Comparison of ENCODE assay signal across 13 cellular contexts in genomic region chr14:101916816-101917412, GRCh38. TPM values are rescaled to one million over a fixed set of nuclear protein-coding genes. Genes with fewer than 3 reads are reported as not detected.
DNase-seq lines count a peak whose midpoint lies in the region; ATAC-seq, FAIRE-seq and TF ChIP-seq lines count a peak whose summit lies in the region.
"Had no signal": no experiment of that assay in that cellular context is flagged by ENCODE, and none has a peak within 500 bp of the region (broad histone marks: within the 10 kb centered on the region; RNA-seq: fewer than 3 reads in every experiment).

No MANE protein-coding gene starts in this region.

- in situ Hi-C loops in K562 (cut with MboI): no loop called here

- H3K9me3 ChIP-seq in K562 (replicated peaks; ENCODE audit: control insufficient read depth, insufficient read depth, low read depth, low read length) (no peaks in the 10 kb centered on the region), ovary (no peaks in the 10 kb centered on the region)
- H3K9me3 ChIP-seq: tibial nerve had no signal

- whole genome bisulfite sequencing in K562 (ENCODE audit: insufficient coverage, low coverage, missing lambda C conversion rate): 86% methylated on average over 10 of the region's 18 CpGs
- WGBS in ovary, 3 donors: 70 to 74% (median 73%) methylated on average over 18 of the region's 18 CpGs

- H3K79me2 ChIP-seq in K562 (ENCODE audit: control insufficient read depth, insufficient read depth, low read length): no peaks in the 10 kb centered on the region

- no peaks in the 10 kb centered on the region for H3K27me3 ChIP-seq in K562 (ENCODE audit: control insufficient read depth in 2 of 2, insufficient read depth in 2 of 2, low read length in 2 of 2)
- H3K27me3 ChIP-seq in ovary: no peaks in the 10 kb centered on the region
- H3K27me3 ChIP-seq: cardiac muscle cell, tibial nerve had no signal

- TF ChIP-seq POLR2A in K562 (conservative IDR thresholded peaks at IDR 0.05) (no peak), ovary (IDR thresholded peaks at IDR 0.05) (no peak)

- no peak overlapping the region for H3K4me2 ChIP-seq in K562 (ENCODE audit: insufficient read depth, low read length)

- BruUV-seq in K562 (replicated peaks; lab: Mats Ljungman, UMichigan): no TSS peak

- no peak for TF ChIP-seq RAD21 in K562 (CRISPR knock-in tag; conservative IDR thresholded peaks at IDR 0.05 in 1 of 2, IDR thresholded peaks at IDR 0.05 in 1 of 2)

- POLR2A ChIA-PET in activated CD4-positive, alpha-beta T cell treated with anti-CD3 and anti-CD28 coated beads, Interleukin-2, amount 10 ng/mL, durations not matched to agents 7 days and 5 days (lab: Charles Lee): no interaction called here
- POLR2A ChIA-PET in activated CD4-positive, alpha-beta T cell treated with anti-CD3 and anti-CD28 coated beads for 36 hours (lab: Charles Lee): no interaction called here
- POLR2A ChIA-PET in K562 (lab: Yijun Ruan, JAX): interaction anchor here (1.8 kb wide), 1 partner anchor 10 kb away, joined by 10 read pairs; no protein-coding TSS in a partner anchor

- peaks cover 51% of the 10 kb centered on the region for H3K36me3 Mint-ChIP-seq in activated CD4-positive, alpha-beta T cell treated with anti-CD3 and anti-CD28 coated beads, Interleukin-2, amount 10 ng/mL, durations not matched to agents 7 days and 5 days (ENCODE audit: low read depth)
- peaks cover 15% of the 10 kb centered on the region for H3K36me3 Mint-ChIP-seq in activated CD4-positive, alpha-beta T cell treated with anti-CD3 and anti-CD28 coated beads for 36 hours (ENCODE audit: low read depth)
- H3K36me3 Mint-ChIP-seq in stimulated activated naive B cell treated with anti-CD40 and anti-IgM and Interleukin-4, amounts not matched to agents 10 μg/mL and 1 μg/mL and 100 μg/mL, for 72 hours: peaks cover 35 to 56% of the 10 kb centered on the region in 2 donors

- no peak overlapping the region for H3K27ac ChIP-seq in K562 (ENCODE audit: extremely low read depth, low read depth, low read length)
- no peak overlapping the region for H3K27ac ChIP-seq in ovary
- H3K27ac ChIP-seq: cardiac muscle cell had no signal

- peak overlapping the region; percentile 67 for H3K27ac Mint-ChIP-seq in activated CD4-positive, alpha-beta T cell treated with anti-CD3 and anti-CD28 coated beads, Interleukin-2, amount 10 ng/mL, durations not matched to agents 7 days and 5 days
- H3K27ac Mint-ChIP-seq in activated CD4-positive, alpha-beta T cell treated with anti-CD3 and anti-CD28 coated beads for 36 hours: no peak overlapping the region
- peak overlapping the region; percentile 31 for H3K27ac Mint-ChIP-seq in stimulated activated naive B cell treated with anti-CD40 and anti-IgM and Interleukin-4, amounts not matched to agents 10 μg/mL and 1 μg/mL and 100 μg/mL, for 72 hours

- H3K36me3 ChIP-seq in K562 (ENCODE audit: control insufficient read depth, insufficient read depth, low read length): peaks cover 69% of the 10 kb centered on the region
- H3K36me3 ChIP-seq in ovary: no peaks in the 10 kb centered on the region

- no peak overlapping the region for H2AFZ ChIP-seq in K562 (ENCODE audit: low read depth, low read length)

- no peak for ATAC-seq in activated CD4-positive, alpha-beta T cell treated with anti-CD3 and anti-CD28 coated beads for 36 hours
- ATAC-seq in K562 (peak; percentile 46), left lobe of liver (peak; percentile 15), HG02870 (IDR thresholded peaks at IDR 0.05; ENCODE audit: unreplicated experiment) (no peak), HG02798 (IDR thresholded peaks at IDR 0.05; ENCODE audit: poor library complexity, unreplicated experiment) (no peak)
- peak in 1 of 2 donors; percentile 14 for ATAC-seq in stimulated activated naive B cell treated with anti-CD40 and anti-IgM and Interleukin-4, amounts not matched to agents 10 μg/mL and 1 μg/mL and 100 μg/mL, for 72 hours (replicated peaks)

- H3K9me1 ChIP-seq in K562 (ENCODE audit: control insufficient read depth, insufficient read depth, low read length): no peaks in the 10 kb centered on the region

- H3K4me1 Mint-ChIP-seq in activated CD4-positive, alpha-beta T cell treated with anti-CD3 and anti-CD28 coated beads, Interleukin-2, amount 10 ng/mL, durations not matched to agents 7 days and 5 days: peaks cover 3% of the 10 kb centered on the region
- no peaks in the 10 kb centered on the region for H3K4me1 Mint-ChIP-seq in activated CD4-positive, alpha-beta T cell treated with anti-CD3 and anti-CD28 coated beads for 36 hours
- peaks cover 0 to 7% of the 10 kb centered on the region in 2 donors for H3K4me1 Mint-ChIP-seq in stimulated activated naive B cell treated with anti-CD40 and anti-IgM and Interleukin-4, amounts not matched to agents 10 μg/mL and 1 μg/mL and 100 μg/mL, for 72 hours

- no peaks in the 10 kb centered on the region for H3K27me3 Mint-ChIP-seq in activated CD4-positive, alpha-beta T cell treated with anti-CD3 and anti-CD28 coated beads, Interleukin-2, amount 10 ng/mL, durations not matched to agents 7 days and 5 days
- no peaks in the 10 kb centered on the region for H3K27me3 Mint-ChIP-seq in activated CD4-positive, alpha-beta T cell treated with anti-CD3 and anti-CD28 coated beads for 36 hours
- no peaks in the 10 kb centered on the region for H3K27me3 Mint-ChIP-seq in stimulated activated naive B cell treated with anti-CD40 and anti-IgM and Interleukin-4, amounts not matched to agents 10 μg/mL and 1 μg/mL and 100 μg/mL, for 72 hours

- H3K4me3 ChIP-seq in K562 (no peak overlapping the region), ovary (no peak overlapping the region)
- H3K4me3 ChIP-seq: cardiac muscle cell, tibial nerve had no signal

- H3K4me1 ChIP-seq in K562 (replicated peaks in 1 of 2; ENCODE audit: control insufficient read depth in 2 of 2, insufficient read depth in 2 of 2, low read length in 2 of 2) (peaks cover 0 to 9% of the 10 kb centered on the region in 2 experiments; a peak in 2 of 5 replicates), ovary (ENCODE audit: insufficient read depth) (no peaks in the 10 kb centered on the region)

- FAIRE-seq in K562 (lab: Jason Lieb, UNC): no peak

- no peak for TF ChIP-seq CTCF in K562 (IDR thresholded peaks at IDR 0.05 in 2 of 3, conservative IDR thresholded peaks at IDR 0.05 in 1 of 3; ENCODE audit: insufficient read depth in 2 of 3, low read depth in 1 of 3, low read length in 3 of 3)
- TF ChIP-seq CTCF in ovary (IDR thresholded peaks at IDR 0.05): no peak

- intact Hi-C loops in activated CD4-positive, alpha-beta T cell treated with anti-CD3 and anti-CD28 coated beads for 36 hours (cut with DNase I, micrococcal nuclease): loop anchor here in 1 of 2 experiments (1.0 kb wide), 1 partner anchor 19 kb away; no protein-coding TSS in a partner anchor
- intact Hi-C loops in K562 (cut with micrococcal nuclease): no loop called here
- intact Hi-C loops in ovary (cut with DNase I): no loop called here

- CTCF ChIA-PET in activated CD4-positive, alpha-beta T cell treated with anti-CD3 and anti-CD28 coated beads, Interleukin-2, amount 10 ng/mL, durations not matched to agents 7 days and 5 days (lab: Charles Lee): interaction anchor here (1.1 kb wide), 1 partner anchor 62 kb away, joined by 3 read pairs; no protein-coding TSS in a partner anchor
- CTCF ChIA-PET in activated CD4-positive, alpha-beta T cell treated with anti-CD3 and anti-CD28 coated beads for 36 hours (lab: Charles Lee): interaction anchor here (0.6 kb wide), 1 partner anchor 608 kb away, joined by 4 read pairs; no protein-coding TSS in a partner anchor
- CTCF ChIA-PET in K562 (lab: Yijun Ruan, JAX; ENCODE audit: low intra/inter-chr PET ratio): no interaction called here

- H3K9me3 Mint-ChIP-seq in activated CD4-positive, alpha-beta T cell treated with anti-CD3 and anti-CD28 coated beads, Interleukin-2, amount 10 ng/mL, durations not matched to agents 7 days and 5 days: no peaks in the 10 kb centered on the region
- H3K9me3 Mint-ChIP-seq in activated CD4-positive, alpha-beta T cell treated with anti-CD3 and anti-CD28 coated beads for 36 hours (ENCODE audit: low read depth): no peaks in the 10 kb centered on the region
- no peaks in the 10 kb centered on the region for H3K9me3 Mint-ChIP-seq in stimulated activated naive B cell treated with anti-CD40 and anti-IgM and Interleukin-4, amounts not matched to agents 10 μg/mL and 1 μg/mL and 100 μg/mL, for 72 hours

- no peak for DNase-seq in activated CD4-positive, alpha-beta T cell treated with anti-CD3 and anti-CD28 coated beads, Interleukin-2, amount 10 ng/mL, durations not matched to agents 7 days and 5 days
- DNase-seq in activated CD4-positive, alpha-beta T cell treated with anti-CD3 and anti-CD28 coated beads for 36 hours: no peak
- DNase-seq in K562 (ENCODE audit: extremely low read depth in 1 of 4, low spot score in 3 of 4): no peak
- DNase-seq in left lobe of liver (ENCODE audit: low spot score): no peak
- no peak for DNase-seq in stimulated activated naive B cell treated with anti-CD40 and anti-IgM and Interleukin-4, amounts not matched to agents 10 μg/mL and 1 μg/mL and 100 μg/mL, for 72 hours
- no peak for DNase-seq in ovary
- DNase-seq: activated T-cell treated with anti-CD3 and anti-CD28 coated beads for 4 hours, NCI-H1092 treated with DMSO at 0.1 percent for 48 hours, SHP77 treated with DMSO at 0.1 percent for 48 hours had no signal

- no peaks in the 10 kb centered on the region for H4K20me1 ChIP-seq in K562 (replicated peaks; ENCODE audit: control insufficient read depth, insufficient read depth, low read length)

- H3K9ac ChIP-seq in K562 (ENCODE audit: insufficient read depth in 1 of 2, low read depth in 2 of 2, low read length in 2 of 2): peak overlapping the region in 1 of 2 experiments; percentile 76; a peak in 2 of 4 replicates

- TF ChIP-seq EP300 in K562 (IDR thresholded peaks at IDR 0.05; ENCODE audit: low read length): no peak
- no peak for TF ChIP-seq EP300 in ovary (IDR thresholded peaks at IDR 0.05)

- H3K4me3 Mint-ChIP-seq in activated CD4-positive, alpha-beta T cell treated with anti-CD3 and anti-CD28 coated beads, Interleukin-2, amount 10 ng/mL, durations not matched to agents 7 days and 5 days: no peak overlapping the region
- no peak overlapping the region for H3K4me3 Mint-ChIP-seq in activated CD4-positive, alpha-beta T cell treated with anti-CD3 and anti-CD28 coated beads for 36 hours
- no peak overlapping the region for H3K4me3 Mint-ChIP-seq in stimulated activated naive B cell treated with anti-CD40 and anti-IgM and Interleukin-4, amounts not matched to agents 10 μg/mL and 1 μg/mL and 100 μg/mL, for 72 hours

RNA-seq across cellular contexts. Expression of gene DYNC1H1, which starts 47.5 kb away (rescaled TPM):
- total RNA-seq in activated CD4-positive, alpha-beta T cell treated with anti-CD3 and anti-CD28 coated beads, Interleukin-2, amount 10 ng/mL, durations not matched to agents 7 days and 5 days: 100 to 1,000 TPM; 262 to 264 TPM
- 100 to 1,000 TPM; 283 to 293 TPM for total RNA-seq in activated CD4-positive, alpha-beta T cell treated with anti-CD3 and anti-CD28 coated beads for 36 hours
- total RNA-seq in K562 (2011; cell fraction: chromatin; rRNA removed; ENCODE audit: low replicate concordance): 696 and 788 TPM in 2 replicates
- 257 and 323 TPM in 2 replicates for total RNA-seq in K562 (2011; cell fraction: nucleolus; rRNA removed)
- 362 and 396 TPM in 2 replicates for total RNA-seq in K562 (2011; cell fraction: nucleoplasm; rRNA removed)
- total RNA-seq in K562 (2014; rRNA removed) (193 and 202 TPM in 2 replicates), K562 (2014; rRNA removed; fragmentation: Illumina TruSeq; extraction: Trizol) (126 and 128 TPM in 2 replicates), K562 (2015; rRNA removed; fragmentation: Illumina TruSeq; extraction: Trizol) (115 and 120 TPM in 2 replicates), K562 (2021) (320 and 335 TPM in 2 replicates), left lobe of liver (118 TPM), ovary (100 to 1,000 TPM; 221 to 373 (median 292) TPM)
- polyA plus RNA-seq in K562 (2011; rRNA removed) (52.4 and 68.0 TPM in 2 replicates), K562 (2014; fragmentation: Illumina TruSeq; extraction: Trizol) (144 and 150 TPM in 2 replicates), K562 (2014; fragmentation: Nextera tagmentation; extraction: Ambion mirVana) (10 to 100 TPM; 31.9 to 35.9 TPM), K562 (2014; rRNA removed) (85.1 and 95.4 TPM in 2 replicates), ovary (100 to 1,000 TPM; 130 to 233 TPM)
- polyA plus RNA-seq in K562 (2011; cell fraction: cytosol; rRNA removed): 95.8 and 115 TPM in 2 replicates
- 211 and 277 TPM in 2 replicates for polyA plus RNA-seq in K562 (2011; cell fraction: nucleus; rRNA removed)
- polyA plus RNA-seq in K562 (2012): 149 and 168 TPM in 2 replicates
- 267 and 271 TPM in 2 replicates for polyA minus RNA-seq in K562 (2011; rRNA and poly(A)+ RNA removed)
- polyA minus RNA-seq in K562 (2011; cell fraction: cytosol; rRNA and poly(A)+ RNA removed): 299 and 452 TPM in 2 replicates
- 110 and 238 TPM in 2 replicates for polyA minus RNA-seq in K562 (2011; cell fraction: nucleus; rRNA and poly(A)+ RNA removed)

Comparison
In these comparisons a context has a peak if more than half of its experiments do, and no peak if none do; other contexts are left out.
1. ATAC-seq: peak in K562 (single experiment) and left lobe of liver (single experiment); none in activated CD4-positive, alpha-beta T cell treated with anti-CD3 and anti-CD28 coated beads for 36 hours (single experiment), HG02870 (single experiment) and HG02798 (single experiment).